1 cellular context compared by ENCODE assay signal in genomic region chr1:25905680-25906643, GRCh38.
TF ChIP-seq lines count a peak whose summit lies in the region.

TSS of gene STMN1 (minus strand) at chr1:25906419. CDS start at chr1:25904676, 1,743 bp downstream.

TF ChIP-seq in HCT116, 20 proteins besides CTCF, POLR2A, EP300 and RAD21 (continued from another document):
- TF ChIP-seq MAX (IDR thresholded peaks at IDR 0.05): peak; percentile 89
TF ChIP-seq in HCT116: peak in this region for 9.
